ENCODE assay signal across 20 cellular contexts in the genomic region with DNA sequence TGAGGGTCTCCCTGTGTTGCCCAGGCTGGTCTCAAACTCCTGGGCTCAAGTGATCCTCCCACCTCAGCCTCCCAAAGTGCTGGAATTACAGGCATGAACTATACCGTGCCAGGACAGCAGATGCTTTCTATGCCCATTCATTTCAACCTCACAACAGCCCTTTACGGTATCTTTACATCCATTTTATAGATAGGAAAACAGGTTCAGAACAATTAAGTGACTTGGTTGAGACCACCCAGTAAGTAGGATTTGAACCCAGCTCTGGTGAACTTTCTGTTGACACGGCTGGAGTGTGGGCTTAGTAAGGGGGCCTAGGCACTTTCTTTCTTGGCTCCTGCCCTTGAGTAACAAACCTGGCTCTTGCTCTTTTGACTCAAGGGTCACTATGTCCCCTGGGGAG.
"Had no signal": no experiment of that assay in that cellular context is flagged by ENCODE, and none has a peak within 500 bp of the region (broad histone marks: within the 10 kb centered on the region; RNA-seq: fewer than 3 reads in every experiment).

No MANE protein-coding gene starts in this region.

- H3K36me3 Mint-ChIP-seq: activated naive CD4-positive, alpha-beta T cell treated with anti-CD3 and anti-CD28 coated beads, Interleukin-2, amount 50 U/mL, for 24 hours; natural killer cell treated with Interleukin-12 subunit alpha and Interleukin-12 subunit beta and Interleukin-15 and Interleukin-18, amount 100 ng/mL, for 72 hours had no signal

- ATAC-seq: activated CD4-positive, CD25-positive, alpha-beta regulatory T cell treated with anti-CD3 and anti-CD28 coated beads, Interleukin-2, amount 50 U/mL, for 24 hours; activated CD8-positive, alpha-beta T cell treated with anti-CD3 and anti-CD28 coated beads, Interleukin-2, amount 10 ng/mL, durations not matched to agents 7 days and 5 days; effector memory CD8-positive, alpha-beta T cell; lower lobe of right lung; natural killer cell treated with Interleukin-12 subunit alpha and Interleukin-12 subunit beta and Interleukin-15 and Interleukin-18, amount 100 ng/mL, for 72 hours; upper lobe of right lung had no signal

- H3K4me3 Mint-ChIP-seq: activated CD4-positive, alpha-beta T cell treated with anti-CD3 and anti-CD28 coated beads, Interleukin-2, amount 10 ng/mL, durations not matched to agents 7 days and 5 days; activated CD8-positive, alpha-beta T cell treated with anti-CD3 and anti-CD28 coated beads, Interleukin-2, amount 10 ng/mL, durations not matched to agents 7 days and 5 days; activated naive CD4-positive, alpha-beta T cell treated with anti-CD3 and anti-CD28 coated beads, Interleukin-2, amount 50 U/mL, for 24 hours; activated T-cell treated with anti-CD3 and anti-CD28 coated beads, Interleukin-2, amount 50 U/mL, for 24 hours; dendritic cell treated with granulocyte-macrophage colony-stimulating factor and Interleukin-4, amounts not matched to agents 40 ng/mL and 50 ng/mL, for 4 days; effector memory CD8-positive, alpha-beta T cell; natural killer cell treated with Interleukin-12 subunit alpha and Interleukin-12 subunit beta and Interleukin-15 and Interleukin-18, amount 100 ng/mL, for 72 hours; T-helper 1 cell treated with Interleukin-12 subunit alpha and Interleukin-12 subunit beta and Interleukin-4 antibody, amounts not matched to agents 30 μg/mL and 1 μg/mL, for 36 hours had no signal

- DNase-seq: activated CD4-positive, alpha-beta T cell treated with anti-CD3 and anti-CD28 coated beads, Interleukin-2, amount 10 ng/mL, durations not matched to agents 7 days and 5 days; activated CD8-positive, alpha-beta T cell treated with anti-CD3 and anti-CD28 coated beads, Interleukin-2, amount 10 ng/mL, durations not matched to agents 7 days and 5 days; activated gamma-delta T cell; activated T-cell treated with anti-CD3 and anti-CD28 coated beads, Interleukin-2, amount 50 U/mL, for 24 hours; effector memory CD8-positive, alpha-beta T cell; foreskin fibroblast; lower lobe of right lung; occipital lobe; stimulated activated CD4-positive, alpha-beta T cell treated with anti-CD3 and anti-CD28 coated beads, Interleukin-12 subunit alpha, Interleukin-12 subunit beta, amount 100 ng/mL, for 4 hours; stimulated activated CD4-positive, alpha-beta T cell treated with anti-CD3 and anti-CD28 coated beads, Interleukin-1b, Interleukin-23, amount 100 ng/mL, for 48 hours; stomach; upper lobe of right lung had no signal

- H3K9me3 ChIP-seq: lower lobe of right lung, stomach, thoracic aorta, upper lobe of right lung had no signal

- H3K27ac ChIP-seq: lower lobe of right lung, thoracic aorta, upper lobe of right lung had no signal

- H3K27me3 ChIP-seq: stomach, upper lobe of right lung had no signal

- H3K27me3 Mint-ChIP-seq: activated CD4-positive, alpha-beta T cell treated with anti-CD3 and anti-CD28 coated beads, Interleukin-2, amount 10 ng/mL, durations not matched to agents 7 days and 5 days; activated naive CD4-positive, alpha-beta T cell treated with anti-CD3 and anti-CD28 coated beads, Interleukin-2, amount 50 U/mL, for 24 hours; activated T-cell treated with anti-CD3 and anti-CD28 coated beads, Interleukin-2, amount 50 U/mL, for 24 hours; dendritic cell treated with granulocyte-macrophage colony-stimulating factor and Interleukin-4, amounts not matched to agents 40 ng/mL and 50 ng/mL, for 4 days; effector memory CD8-positive, alpha-beta T cell; natural killer cell treated with Interleukin-12 subunit alpha and Interleukin-12 subunit beta and Interleukin-15 and Interleukin-18, amount 100 ng/mL, for 72 hours; progenitor cell of endocrine pancreas had no signal

- H3K36me3 ChIP-seq: lower lobe of right lung, stomach, thoracic aorta, upper lobe of right lung had no signal

- H3K4me3 ChIP-seq: lower lobe of right lung, stomach, thoracic aorta, upper lobe of right lung had no signal

- FAIRE-seq: keratinocyte had no signal

- H3K27ac Mint-ChIP-seq: activated CD4-positive, alpha-beta T cell treated with anti-CD3 and anti-CD28 coated beads, Interleukin-2, amount 10 ng/mL, durations not matched to agents 7 days and 5 days; activated CD8-positive, alpha-beta T cell treated with anti-CD3 and anti-CD28 coated beads, Interleukin-2, amount 10 ng/mL, durations not matched to agents 7 days and 5 days; activated naive CD4-positive, alpha-beta T cell treated with anti-CD3 and anti-CD28 coated beads, Interleukin-2, amount 50 U/mL, for 24 hours; activated T-cell treated with anti-CD3 and anti-CD28 coated beads, Interleukin-2, amount 50 U/mL, for 24 hours; dendritic cell treated with granulocyte-macrophage colony-stimulating factor and Interleukin-4, amounts not matched to agents 40 ng/mL and 50 ng/mL, for 4 days; natural killer cell treated with Interleukin-12 subunit alpha and Interleukin-12 subunit beta and Interleukin-15 and Interleukin-18, amount 100 ng/mL, for 72 hours; progenitor cell of endocrine pancreas; T-helper 1 cell treated with Interleukin-12 subunit alpha and Interleukin-12 subunit beta and Interleukin-4 antibody, amounts not matched to agents 30 μg/mL and 1 μg/mL, for 36 hours had no signal

- H3K9me3 Mint-ChIP-seq: activated CD4-positive, alpha-beta T cell treated with anti-CD3 and anti-CD28 coated beads, Interleukin-2, amount 10 ng/mL, durations not matched to agents 7 days and 5 days; activated naive CD4-positive, alpha-beta T cell treated with anti-CD3 and anti-CD28 coated beads, Interleukin-2, amount 50 U/mL, for 24 hours; activated T-cell treated with anti-CD3 and anti-CD28 coated beads, Interleukin-2, amount 50 U/mL, for 24 hours; dendritic cell treated with granulocyte-macrophage colony-stimulating factor and Interleukin-4, amounts not matched to agents 40 ng/mL and 50 ng/mL, for 4 days; effector memory CD8-positive, alpha-beta T cell; natural killer cell treated with Interleukin-12 subunit alpha and Interleukin-12 subunit beta and Interleukin-15 and Interleukin-18, amount 100 ng/mL, for 72 hours; T-helper 1 cell treated with Interleukin-12 subunit alpha and Interleukin-12 subunit beta and Interleukin-4 antibody, amounts not matched to agents 30 μg/mL and 1 μg/mL, for 36 hours had no signal
